Comparison of ENCODE assay signal across 1 cellular context in the genomic region with DNA sequence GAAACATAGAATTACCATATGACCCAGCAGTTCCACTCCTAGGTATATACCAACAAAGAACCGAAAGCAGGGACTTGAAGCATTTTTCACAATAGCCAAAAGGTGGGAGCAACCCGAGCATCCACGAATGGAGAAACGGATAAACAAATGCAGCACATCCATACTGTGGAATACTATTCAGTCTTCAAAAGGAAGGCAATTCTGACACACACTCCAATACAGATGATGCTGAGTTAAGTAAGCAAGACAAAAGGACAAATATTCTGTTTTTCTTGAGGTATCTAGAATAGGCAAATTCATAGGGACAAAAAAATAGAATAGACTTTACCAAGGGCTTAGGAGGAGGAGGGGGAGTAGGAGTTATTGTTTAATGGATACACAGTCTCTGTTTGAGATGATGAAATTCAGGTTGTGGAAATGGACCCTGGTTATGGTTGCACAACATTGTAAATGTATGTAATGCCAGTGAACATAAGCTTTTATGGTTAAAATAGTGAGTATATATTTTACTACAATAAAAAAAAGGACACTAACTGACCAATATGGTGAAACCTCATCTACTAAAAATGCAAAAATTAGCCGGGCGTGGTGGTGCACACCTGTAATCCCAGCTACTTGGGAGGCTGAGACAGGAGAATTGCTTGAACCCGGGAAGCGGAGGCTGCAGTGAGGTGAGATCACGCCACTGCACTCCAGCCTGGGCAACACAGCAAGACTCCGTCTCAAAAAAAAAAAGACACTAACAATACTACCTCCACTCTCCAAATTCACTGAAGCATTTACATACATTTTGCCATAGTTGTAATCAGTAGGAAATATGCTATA.
TF ChIP-seq lines count a peak whose summit lies in the region.

No MANE protein-coding gene starts in this region.

TF ChIP-seq in HepG2, 621 proteins besides CTCF, POLR2A, EP300 and RAD21 (continued from another document and continues in another):
- TF ChIP-seq, protein P1, sequence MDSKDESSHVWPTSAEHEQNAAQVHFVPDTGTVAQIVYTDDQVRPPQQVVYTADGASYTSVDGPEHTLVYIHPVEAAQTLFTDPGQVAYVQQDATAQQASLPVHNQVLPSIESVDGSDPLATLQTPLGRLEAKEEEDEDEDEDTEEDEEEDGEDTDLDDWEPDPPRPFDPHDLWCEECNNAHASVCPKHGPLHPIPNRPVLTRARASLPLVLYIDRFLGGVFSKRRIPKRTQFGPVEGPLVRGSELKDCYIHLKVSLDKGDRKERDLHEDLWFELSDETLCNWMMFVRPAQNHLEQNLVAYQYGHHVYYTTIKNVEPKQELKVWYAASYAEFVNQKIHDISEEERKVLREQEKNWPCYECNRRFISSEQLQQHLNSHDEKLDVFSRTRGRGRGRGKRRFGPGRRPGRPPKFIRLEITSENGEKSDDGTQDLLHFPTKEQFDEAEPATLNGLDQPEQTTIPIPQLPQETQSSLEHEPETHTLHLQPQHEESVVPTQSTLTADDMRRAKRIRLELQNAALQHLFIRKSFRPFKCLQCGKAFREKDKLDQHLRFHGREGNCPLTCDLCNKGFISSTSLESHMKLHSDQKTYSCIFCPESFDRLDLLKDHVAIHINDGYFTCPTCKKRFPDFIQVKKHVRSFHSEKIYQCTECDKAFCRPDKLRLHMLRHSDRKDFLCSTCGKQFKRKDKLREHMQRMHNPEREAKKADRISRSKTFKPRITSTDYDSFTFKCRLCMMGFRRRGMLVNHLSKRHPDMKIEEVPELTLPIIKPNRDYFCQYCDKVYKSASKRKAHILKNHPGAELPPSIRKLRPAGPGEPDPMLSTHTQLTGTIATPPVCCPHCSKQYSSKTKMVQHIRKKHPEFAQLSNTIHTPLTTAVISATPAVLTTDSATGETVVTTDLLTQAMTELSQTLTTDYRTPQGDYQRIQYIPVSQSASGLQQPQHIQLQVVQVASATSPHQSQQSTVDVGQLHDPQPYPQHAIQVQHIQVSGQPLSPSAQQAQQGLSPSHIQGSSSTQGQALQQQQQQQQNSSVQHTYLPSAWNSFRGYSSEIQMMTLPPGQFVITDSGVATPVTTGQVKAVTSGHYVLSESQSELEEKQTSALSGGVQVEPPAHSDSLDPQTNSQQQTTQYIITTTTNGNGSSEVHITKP (CRISPR knock-in tag; IDR thresholded peaks at IDR 0.05; ENCODE audit: low read depth) = 0 out of 2 replicates have a peak, but pooled peaks have one; percentile 73
- TF ChIP-seq, protein P2, sequence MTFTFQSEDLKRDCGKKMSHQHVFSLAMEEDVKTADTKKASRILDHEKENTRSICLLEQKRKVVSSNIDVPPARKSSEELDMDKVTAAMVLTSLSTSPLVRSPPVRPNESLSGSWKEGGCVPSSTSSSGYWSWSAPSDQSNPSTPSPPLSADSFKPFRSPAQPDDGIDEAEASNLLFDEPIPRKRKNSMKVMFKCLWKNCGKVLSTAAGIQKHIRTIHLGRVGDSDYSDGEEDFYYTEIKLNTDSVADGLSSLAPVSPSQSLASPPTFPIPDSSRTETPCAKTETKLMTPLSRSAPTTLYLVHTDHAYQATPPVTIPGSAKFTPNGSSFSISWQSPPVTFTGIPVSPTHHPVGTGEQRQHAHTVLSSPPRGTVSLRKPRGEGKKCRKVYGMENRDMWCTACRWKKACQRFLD (CRISPR knock-in tag; IDR thresholded peaks at IDR 0.05; ENCODE audit: borderline replicate concordance) = no peak
- TF ChIP-seq MAZ (IDR thresholded peaks at IDR 0.05; ENCODE audit: borderline replicate concordance, low read depth, low read length) = no peak
- no peak for TF ChIP-seq MAZ (CRISPR knock-in tag; IDR thresholded peaks at IDR 0.05; ENCODE audit: low read depth)
- TF ChIP-seq CEBPB (IDR thresholded peaks at IDR 0.05; ENCODE audit: borderline replicate concordance, low read depth, low read length) = peak; percentile 99
- no peak for TF ChIP-seq NR3C1 (CRISPR knock-in tag; IDR thresholded peaks at IDR 0.05)
- no peak for TF ChIP-seq DNMT1 (CRISPR knock-in tag; IDR thresholded peaks at IDR 0.05)
- TF ChIP-seq ZNF891 (CRISPR knock-in tag; IDR thresholded peaks at IDR 0.05) = no peak
- no peak for TF ChIP-seq SOX6 (IDR thresholded peaks at IDR 0.05)
- TF ChIP-seq SOX6 (CRISPR knock-in tag; IDR thresholded peaks at IDR 0.05) = peak; percentile 88
- TF ChIP-seq PPARG (CRISPR knock-in tag; conservative IDR thresholded peaks at IDR 0.05) = no peak
- TF ChIP-seq NR2F6 (IDR thresholded peaks at IDR 0.05) = no peak
- 0 out of 2 replicates have a peak, but pooled peaks have one; percentile 18 for TF ChIP-seq NR2F6 (CRISPR knock-in tag; IDR thresholded peaks at IDR 0.05)
- no peak; the same call in 1 of the 2 replicates for TF ChIP-seq ZNF605 (CRISPR knock-in tag; IDR thresholded peaks at IDR 0.05)
- TF ChIP-seq, protein P3, sequence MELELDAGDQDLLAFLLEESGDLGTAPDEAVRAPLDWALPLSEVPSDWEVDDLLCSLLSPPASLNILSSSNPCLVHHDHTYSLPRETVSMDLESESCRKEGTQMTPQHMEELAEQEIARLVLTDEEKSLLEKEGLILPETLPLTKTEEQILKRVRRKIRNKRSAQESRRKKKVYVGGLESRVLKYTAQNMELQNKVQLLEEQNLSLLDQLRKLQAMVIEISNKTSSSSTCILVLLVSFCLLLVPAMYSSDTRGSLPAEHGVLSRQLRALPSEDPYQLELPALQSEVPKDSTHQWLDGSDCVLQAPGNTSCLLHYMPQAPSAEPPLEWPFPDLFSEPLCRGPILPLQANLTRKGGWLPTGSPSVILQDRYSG (CRISPR knock-in tag; IDR thresholded peaks at IDR 0.05) = no peak
- TF ChIP-seq ELF4 (CRISPR knock-in tag; IDR thresholded peaks at IDR 0.05; ENCODE audit: borderline replicate concordance) = no peak
- no peak for TF ChIP-seq ZNF431 (CRISPR knock-in tag; IDR thresholded peaks at IDR 0.05; ENCODE audit: borderline replicate concordance, low read depth)
- TF ChIP-seq, protein P4, sequence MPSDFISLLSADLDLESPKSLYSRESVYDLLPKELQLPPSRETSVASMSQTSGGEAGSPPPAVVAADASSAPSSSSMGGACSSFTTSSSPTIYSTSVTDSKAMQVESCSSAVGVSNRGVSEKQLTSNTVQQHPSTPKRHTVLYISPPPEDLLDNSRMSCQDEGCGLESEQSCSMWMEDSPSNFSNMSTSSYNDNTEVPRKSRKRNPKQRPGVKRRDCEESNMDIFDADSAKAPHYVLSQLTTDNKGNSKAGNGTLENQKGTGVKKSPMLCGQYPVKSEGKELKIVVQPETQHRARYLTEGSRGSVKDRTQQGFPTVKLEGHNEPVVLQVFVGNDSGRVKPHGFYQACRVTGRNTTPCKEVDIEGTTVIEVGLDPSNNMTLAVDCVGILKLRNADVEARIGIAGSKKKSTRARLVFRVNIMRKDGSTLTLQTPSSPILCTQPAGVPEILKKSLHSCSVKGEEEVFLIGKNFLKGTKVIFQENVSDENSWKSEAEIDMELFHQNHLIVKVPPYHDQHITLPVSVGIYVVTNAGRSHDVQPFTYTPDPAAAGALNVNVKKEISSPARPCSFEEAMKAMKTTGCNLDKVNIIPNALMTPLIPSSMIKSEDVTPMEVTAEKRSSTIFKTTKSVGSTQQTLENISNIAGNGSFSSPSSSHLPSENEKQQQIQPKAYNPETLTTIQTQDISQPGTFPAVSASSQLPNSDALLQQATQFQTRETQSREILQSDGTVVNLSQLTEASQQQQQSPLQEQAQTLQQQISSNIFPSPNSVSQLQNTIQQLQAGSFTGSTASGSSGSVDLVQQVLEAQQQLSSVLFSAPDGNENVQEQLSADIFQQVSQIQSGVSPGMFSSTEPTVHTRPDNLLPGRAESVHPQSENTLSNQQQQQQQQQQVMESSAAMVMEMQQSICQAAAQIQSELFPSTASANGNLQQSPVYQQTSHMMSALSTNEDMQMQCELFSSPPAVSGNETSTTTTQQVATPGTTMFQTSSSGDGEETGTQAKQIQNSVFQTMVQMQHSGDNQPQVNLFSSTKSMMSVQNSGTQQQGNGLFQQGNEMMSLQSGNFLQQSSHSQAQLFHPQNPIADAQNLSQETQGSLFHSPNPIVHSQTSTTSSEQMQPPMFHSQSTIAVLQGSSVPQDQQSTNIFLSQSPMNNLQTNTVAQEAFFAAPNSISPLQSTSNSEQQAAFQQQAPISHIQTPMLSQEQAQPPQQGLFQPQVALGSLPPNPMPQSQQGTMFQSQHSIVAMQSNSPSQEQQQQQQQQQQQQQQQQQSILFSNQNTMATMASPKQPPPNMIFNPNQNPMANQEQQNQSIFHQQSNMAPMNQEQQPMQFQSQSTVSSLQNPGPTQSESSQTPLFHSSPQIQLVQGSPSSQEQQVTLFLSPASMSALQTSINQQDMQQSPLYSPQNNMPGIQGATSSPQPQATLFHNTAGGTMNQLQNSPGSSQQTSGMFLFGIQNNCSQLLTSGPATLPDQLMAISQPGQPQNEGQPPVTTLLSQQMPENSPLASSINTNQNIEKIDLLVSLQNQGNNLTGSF (CRISPR knock-in tag; IDR thresholded peaks at IDR 0.05) = no peak
- TF ChIP-seq, protein P5, sequence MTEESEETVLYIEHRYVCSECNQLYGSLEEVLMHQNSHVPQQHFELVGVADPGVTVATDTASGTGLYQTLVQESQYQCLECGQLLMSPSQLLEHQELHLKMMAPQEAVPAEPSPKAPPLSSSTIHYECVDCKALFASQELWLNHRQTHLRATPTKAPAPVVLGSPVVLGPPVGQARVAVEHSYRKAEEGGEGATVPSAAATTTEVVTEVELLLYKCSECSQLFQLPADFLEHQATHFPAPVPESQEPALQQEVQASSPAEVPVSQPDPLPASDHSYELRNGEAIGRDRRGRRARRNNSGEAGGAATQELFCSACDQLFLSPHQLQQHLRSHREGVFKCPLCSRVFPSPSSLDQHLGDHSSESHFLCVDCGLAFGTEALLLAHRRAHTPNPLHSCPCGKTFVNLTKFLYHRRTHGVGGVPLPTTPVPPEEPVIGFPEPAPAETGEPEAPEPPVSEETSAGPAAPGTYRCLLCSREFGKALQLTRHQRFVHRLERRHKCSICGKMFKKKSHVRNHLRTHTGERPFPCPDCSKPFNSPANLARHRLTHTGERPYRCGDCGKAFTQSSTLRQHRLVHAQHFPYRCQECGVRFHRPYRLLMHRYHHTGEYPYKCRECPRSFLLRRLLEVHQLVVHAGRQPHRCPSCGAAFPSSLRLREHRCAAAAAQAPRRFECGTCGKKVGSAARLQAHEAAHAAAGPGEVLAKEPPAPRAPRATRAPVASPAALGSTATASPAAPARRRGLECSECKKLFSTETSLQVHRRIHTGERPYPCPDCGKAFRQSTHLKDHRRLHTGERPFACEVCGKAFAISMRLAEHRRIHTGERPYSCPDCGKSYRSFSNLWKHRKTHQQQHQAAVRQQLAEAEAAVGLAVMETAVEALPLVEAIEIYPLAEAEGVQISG (CRISPR knock-in tag; IDR thresholded peaks at IDR 0.05) = no peak
- TF ChIP-seq ZNF703 (CRISPR knock-in tag; IDR thresholded peaks at IDR 0.05; ENCODE audit: borderline replicate concordance) = no peak
- no peak for TF ChIP-seq ZNF549 (CRISPR knock-in tag; IDR thresholded peaks at IDR 0.05)
- no peak for TF ChIP-seq ZBTB42 (CRISPR knock-in tag; IDR thresholded peaks at IDR 0.05)
- peak; percentile 59; the same call in 1 of the 2 replicates for TF ChIP-seq FOXJ3 (CRISPR knock-in tag; IDR thresholded peaks at IDR 0.05; ENCODE audit: borderline replicate concordance)
- TF ChIP-seq ZBTB20 (CRISPR knock-in tag; IDR thresholded peaks at IDR 0.05; ENCODE audit: borderline replicate concordance, low read depth) = peak; percentile 68; the same call in 1 of the 2 replicates
- TF ChIP-seq, protein P6, sequence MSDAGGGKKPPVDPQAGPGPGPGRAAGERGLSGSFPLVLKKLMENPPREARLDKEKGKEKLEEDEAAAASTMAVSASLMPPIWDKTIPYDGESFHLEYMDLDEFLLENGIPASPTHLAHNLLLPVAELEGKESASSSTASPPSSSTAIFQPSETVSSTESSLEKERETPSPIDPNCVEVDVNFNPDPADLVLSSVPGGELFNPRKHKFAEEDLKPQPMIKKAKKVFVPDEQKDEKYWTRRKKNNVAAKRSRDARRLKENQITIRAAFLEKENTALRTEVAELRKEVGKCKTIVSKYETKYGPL (CRISPR knock-in tag; IDR thresholded peaks at IDR 0.05) = no peak
- TF ChIP-seq ZNF619 (CRISPR knock-in tag; IDR thresholded peaks at IDR 0.05) = no peak
- TF ChIP-seq TGIF2 (CRISPR knock-in tag; IDR thresholded peaks at IDR 0.05) = no peak
- no peak for TF ChIP-seq ZIK1 (CRISPR knock-in tag; IDR thresholded peaks at IDR 0.05; ENCODE audit: borderline replicate concordance, low read depth)
- no peak for TF ChIP-seq ZNF782 (CRISPR knock-in tag; IDR thresholded peaks at IDR 0.05; ENCODE audit: borderline replicate concordance)
- no peak for TF ChIP-seq ZSCAN21 (CRISPR knock-in tag; IDR thresholded peaks at IDR 0.05; ENCODE audit: borderline replicate concordance)
- peak; percentile 30; the same call in 1 of the 2 replicates for TF ChIP-seq CREM (IDR thresholded peaks at IDR 0.05)
- TF ChIP-seq CREM (CRISPR knock-in tag; IDR thresholded peaks at IDR 0.05) = no peak
- TF ChIP-seq, protein P7, sequence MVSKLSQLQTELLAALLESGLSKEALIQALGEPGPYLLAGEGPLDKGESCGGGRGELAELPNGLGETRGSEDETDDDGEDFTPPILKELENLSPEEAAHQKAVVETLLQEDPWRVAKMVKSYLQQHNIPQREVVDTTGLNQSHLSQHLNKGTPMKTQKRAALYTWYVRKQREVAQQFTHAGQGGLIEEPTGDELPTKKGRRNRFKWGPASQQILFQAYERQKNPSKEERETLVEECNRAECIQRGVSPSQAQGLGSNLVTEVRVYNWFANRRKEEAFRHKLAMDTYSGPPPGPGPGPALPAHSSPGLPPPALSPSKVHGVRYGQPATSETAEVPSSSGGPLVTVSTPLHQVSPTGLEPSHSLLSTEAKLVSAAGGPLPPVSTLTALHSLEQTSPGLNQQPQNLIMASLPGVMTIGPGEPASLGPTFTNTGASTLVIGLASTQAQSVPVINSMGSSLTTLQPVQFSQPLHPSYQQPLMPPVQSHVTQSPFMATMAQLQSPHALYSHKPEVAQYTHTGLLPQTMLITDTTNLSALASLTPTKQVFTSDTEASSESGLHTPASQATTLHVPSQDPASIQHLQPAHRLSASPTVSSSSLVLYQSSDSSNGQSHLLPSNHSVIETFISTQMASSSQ (IDR thresholded peaks at IDR 0.05; ENCODE audit: low read depth) = no peak
- TF ChIP-seq, protein P7 (CRISPR knock-in tag; IDR thresholded peaks at IDR 0.05; ENCODE audit: borderline replicate concordance) = no peak
- TF ChIP-seq, protein P8, sequence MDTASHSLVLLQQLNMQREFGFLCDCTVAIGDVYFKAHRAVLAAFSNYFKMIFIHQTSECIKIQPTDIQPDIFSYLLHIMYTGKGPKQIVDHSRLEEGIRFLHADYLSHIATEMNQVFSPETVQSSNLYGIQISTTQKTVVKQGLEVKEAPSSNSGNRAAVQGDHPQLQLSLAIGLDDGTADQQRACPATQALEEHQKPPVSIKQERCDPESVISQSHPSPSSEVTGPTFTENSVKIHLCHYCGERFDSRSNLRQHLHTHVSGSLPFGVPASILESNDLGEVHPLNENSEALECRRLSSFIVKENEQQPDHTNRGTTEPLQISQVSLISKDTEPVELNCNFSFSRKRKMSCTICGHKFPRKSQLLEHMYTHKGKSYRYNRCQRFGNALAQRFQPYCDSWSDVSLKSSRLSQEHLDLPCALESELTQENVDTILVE (CRISPR knock-in tag; IDR thresholded peaks at IDR 0.05) = 0 out of 2 replicates have a peak, but pooled peaks have one; percentile 29
- TF ChIP-seq TARDBP (CRISPR knock-in tag; IDR thresholded peaks at IDR 0.05) = peak; percentile 54; the same call in 1 of the 2 replicates
